17 cellular contexts compared by ENCODE assay signal in the genomic region with DNA sequence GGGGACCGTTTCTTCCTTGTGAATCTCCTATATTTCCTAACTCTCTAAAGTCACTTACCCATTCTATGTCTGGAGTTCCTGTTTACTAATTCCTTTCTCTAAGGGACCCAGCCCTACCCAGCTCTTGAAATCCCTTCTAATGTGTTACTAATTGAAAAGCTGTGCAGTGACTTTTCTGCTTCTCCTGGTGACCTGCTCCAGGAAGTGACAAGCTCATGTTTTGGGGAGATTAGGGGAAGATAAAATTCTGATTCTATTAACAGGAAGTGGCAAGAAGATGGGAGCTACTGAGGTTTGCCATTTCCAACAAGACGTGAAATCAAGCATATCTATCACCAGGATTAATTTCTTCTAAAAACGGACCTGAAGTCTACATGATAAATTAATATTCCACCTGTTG. TPM values are rescaled to one million over a fixed set of nuclear protein-coding genes. Genes with fewer than 3 reads are reported as not detected.
DNase-seq lines count a peak whose midpoint lies in the region; ATAC-seq and TF ChIP-seq lines count a peak whose summit lies in the region.
"Had no signal": no experiment of that assay in that cellular context is flagged by ENCODE, and none has a peak within 500 bp of the region (broad histone marks: within the 10 kb centered on the region; RNA-seq: fewer than 3 reads in every experiment).

No MANE protein-coding gene starts in this region.

- DNase-seq in A673 (ENCODE audit: low spot score) (peak; percentile 29), CMK (ENCODE audit: low read depth) (peak; percentile 81), left colon (no peak), NCI-H1436 (lab: John Stamatoyannopoulos, UW) (no peak), psoas muscle (no peak), DMS79 treated with DMSO at 0.1 percent for 48 hours (lab: John Stamatoyannopoulos, UW) (no peak)
- DNase-seq in T-helper 2 cell treated with Interferon-gamma antibody and Interleukin-4, amounts not matched to agents 5 μg/mL and 100 μg/mL, for 36 hours (ENCODE audit: low spot score) = no peak
- DNase-seq in effector memory CD4-positive, alpha-beta T cell = no peak
- DNase-seq: H9, hippocampal formation, left lung, sigmoid colon had no signal

- no peak overlapping the region for H3K27ac ChIP-seq in A673 (ENCODE audit: low read depth, low read length, poor library complexity, severe bottlenecking)
- peak overlapping the region; percentile 42 for H3K27ac ChIP-seq in effector memory CD4-positive, alpha-beta T cell (ENCODE audit: insufficient read depth, low read length, poor library complexity, severe bottlenecking)
- H3K27ac ChIP-seq in psoas muscle = no peak overlapping the region
- H3K27ac ChIP-seq: sigmoid colon, SJSA1 had no signal

- no peaks in the 10 kb centered on the region for H3K27me3 Mint-ChIP-seq in T-helper 2 cell treated with Interferon-gamma antibody and Interleukin-4, amounts not matched to agents 5 μg/mL and 100 μg/mL, for 36 hours (ENCODE audit: low read depth)

- no peaks in the 10 kb centered on the region for H3K27me3 ChIP-seq in A673 (replicated peaks; ENCODE audit: insufficient read depth, low read depth, low read length, poor library complexity)
- H3K27me3 ChIP-seq in effector memory CD4-positive, alpha-beta T cell (replicated peaks; ENCODE audit: control insufficient read depth, insufficient read depth, low read length, poor library complexity, severe bottlenecking) = no peaks in the 10 kb centered on the region
- H3K27me3 ChIP-seq in psoas muscle (ENCODE audit: insufficient read depth in 3 of 3, low read length in 2 of 3) = no peaks in the 10 kb centered on the region
- H3K27me3 ChIP-seq: left lung, sigmoid colon, SJSA1 had no signal

- POLR2A ChIA-PET in A673 (lab: Charles Lee; ENCODE audit: low non-redundant PET) = interaction anchor here (0.6 kb wide), 1 partner anchor 183 kb away, joined by 3 read pairs; no protein-coding TSS in a partner anchor

- no peaks in the 10 kb centered on the region for H3K4me1 ChIP-seq in A673 (ENCODE audit: insufficient read depth, low read length, poor library complexity, severe bottlenecking)
- peaks cover 23% of the 10 kb centered on the region for H3K4me1 ChIP-seq in effector memory CD4-positive, alpha-beta T cell (ENCODE audit: control insufficient read depth, insufficient read depth, low read length, poor library complexity, severe bottlenecking)
- H3K4me1 ChIP-seq in psoas muscle = no peaks in the 10 kb centered on the region
- H3K4me1 ChIP-seq: sigmoid colon, SJSA1 had no signal

- 42 to 47% (median 46%) methylated on average over 3 of the region's 3 CpGs for WGBS in psoas muscle, 3 donors

- H3K4me3 ChIP-seq in A673 (ENCODE audit: low read depth, low read length, poor library complexity, severe bottlenecking) (no peak overlapping the region), psoas muscle (no peak overlapping the region)
- H3K4me3 ChIP-seq in effector memory CD4-positive, alpha-beta T cell (ENCODE audit: insufficient read depth, low read depth, low read length, poor library complexity, severe bottlenecking) = no peak overlapping the region
- H3K4me3 ChIP-seq: left lung, sigmoid colon, SJSA1 had no signal

- H3K4me1 Mint-ChIP-seq in T-helper 2 cell treated with Interferon-gamma antibody and Interleukin-4, amounts not matched to agents 5 μg/mL and 100 μg/mL, for 36 hours (ENCODE audit: low read depth) = peaks cover 59% of the 10 kb centered on the region

- peak overlapping the region; percentile 71 for H3K4me3 Mint-ChIP-seq in T-helper 2 cell treated with Interferon-gamma antibody and Interleukin-4, amounts not matched to agents 5 μg/mL and 100 μg/mL, for 36 hours
- H3K4me3 Mint-ChIP-seq: H9 had no signal

- no TSS peak for BruUV-seq in A673 (replicated peaks; lab: Mats Ljungman, UMichigan)

- CTCF ChIA-PET in A673 (lab: Charles Lee) = no interaction called here

- peaks cover 20% of the 10 kb centered on the region for H3K36me3 Mint-ChIP-seq in T-helper 2 cell treated with Interferon-gamma antibody and Interleukin-4, amounts not matched to agents 5 μg/mL and 100 μg/mL, for 36 hours (ENCODE audit: low read depth)

- H3K9me3 ChIP-seq in A673 (ENCODE audit: low read depth, low read length, poor library complexity, severe bottlenecking) (no peaks in the 10 kb centered on the region), psoas muscle (no peaks in the 10 kb centered on the region)
- H3K9me3 ChIP-seq in effector memory CD4-positive, alpha-beta T cell (ENCODE audit: control insufficient read depth, low read length) = no peaks in the 10 kb centered on the region
- H3K9me3 ChIP-seq: left lung, sigmoid colon, SJSA1 had no signal

- peaks cover 9% of the 10 kb centered on the region for H3K9me3 Mint-ChIP-seq in T-helper 2 cell treated with Interferon-gamma antibody and Interleukin-4, amounts not matched to agents 5 μg/mL and 100 μg/mL, for 36 hours
- H3K9me3 Mint-ChIP-seq: H9 had no signal

- peak overlapping the region; percentile 59 for H3K27ac Mint-ChIP-seq in T-helper 2 cell treated with Interferon-gamma antibody and Interleukin-4, amounts not matched to agents 5 μg/mL and 100 μg/mL, for 36 hours
- H3K27ac Mint-ChIP-seq: H9 had no signal

- TF ChIP-seq CTCF in A673 (conservative IDR thresholded peaks at IDR 0.05; ENCODE audit: low read depth, low read length) (no peak), psoas muscle (IDR thresholded peaks at IDR 0.05) (no peak)

- ATAC-seq in left colon = no peak
- ATAC-seq in psoas muscle = no peak
- ATAC-seq: activated CD4-positive, CD25-positive, alpha-beta regulatory T cell treated with anti-CD3 and anti-CD28 coated beads, Interleukin-2, amount 50 U/mL, for 24 hours; left lung had no signal

- H3K36me3 ChIP-seq in A673 (ENCODE audit: insufficient read depth, low read length, poor library complexity, severe bottlenecking) (no peaks in the 10 kb centered on the region), psoas muscle (ENCODE audit: insufficient read depth in 1 of 2, low read depth in 1 of 2) (no peaks in the 10 kb centered on the region)
- no peaks in the 10 kb centered on the region for H3K36me3 ChIP-seq in effector memory CD4-positive, alpha-beta T cell (ENCODE audit: control insufficient read depth, insufficient read depth, low read length)
- H3K36me3 ChIP-seq: left lung, sigmoid colon, SJSA1 had no signal

- intact Hi-C loops in A673 (cut with micrococcal nuclease; ENCODE audit: unreplicated experiment) = no loop called here
- intact Hi-C loops in left colon (cut with DNase I, micrococcal nuclease) = no loop called here
- intact Hi-C loops in psoas muscle (cut with DNase I) = no loop called here

RNA-seq across cellular contexts. Expression of a gene that starts 4.1 kb away (rescaled TPM):
- total RNA-seq in A673 (2021) (not detected in 2 replicates), left colon (1 to 10 TPM; 2.8 to 4.2 TPM), psoas muscle (1 to 10 TPM in 1 of 4 donors, under 1 TPM in 3; 0.65 to 1.8 (median 0.85) TPM)
- polyA plus RNA-seq in psoas muscle = under 1 TPM; 0.31 to 0.58 (median 0.53) TPM
- total RNA-seq: epithelial cell of proximal tubule, G401, SJSA1 had no signal
- polyA plus RNA-seq: BJ had no signal

Comparison
In these comparisons a context has a peak if more than half of its experiments do, and no peak if none do; other contexts are left out.
1. DNase-seq: peak in A673 (single experiment) and CMK (single experiment); none in T-helper 2 cell treated with Interferon-gamma antibody and Interleukin-4, amounts not matched to agents 5 μg/mL and 100 μg/mL, for 36 hours (single experiment), effector memory CD4-positive, alpha-beta T cell (0 of 3), left colon (0 of 2), NCI-H1436 (single experiment), psoas muscle (0 of 2) and DMS79 treated with DMSO at 0.1 percent for 48 hours (single experiment).